Comparison of ENCODE assay signal across 9 cellular contexts in genomic region chr3:194397757-194398312, GRCh38. TPM values are rescaled to one million over a fixed set of nuclear protein-coding genes. Genes with fewer than 3 reads are reported as not detected.
A peak's percentile ranks its signal among the peaks of the same experiment; 100 is the strongest.
DNase-seq lines count a peak whose midpoint lies in the region; ATAC-seq, FAIRE-seq and TF ChIP-seq lines count a peak whose summit lies in the region.
"Had no signal": no experiment of that assay in that cellular context is flagged by ENCODE, and none has a peak within 500 bp of the region (broad histone marks: within the 10 kb centered on the region; RNA-seq: fewer than 3 reads in every experiment).

No MANE protein-coding gene starts in this region.

- DNase-seq in activated CD8-positive, alpha-beta memory T cell treated with anti-CD3 and anti-CD28 coated beads for 24 hours, result peak; percentile 72
- DNase-seq in endothelial cell of umbilical vein (ENCODE audit: low read depth, low spot score) (peak; percentile 37), sigmoid colon (no peak), hepatic stellate cell (ENCODE audit: low spot score) (no peak), T-helper 9 cell (no peak), SIG-M5 (lab: John Stamatoyannopoulos, UW) (no peak)
- DNase-seq: substantia nigra had no signal

- WGBS in sigmoid colon, 2 donors, result 30 to 80% methylated on average over 38 of the region's 38 CpGs

- H3K9me3 ChIP-seq in endothelial cell of umbilical vein (replicated peaks; ENCODE audit: control insufficient read depth, insufficient read depth, low read length), result no peaks in the 10 kb centered on the region
- H3K9me3 ChIP-seq in sigmoid colon, result no peaks in the 10 kb centered on the region

- CTCF ChIA-PET in endothelial cell of umbilical vein (lab: Charles Lee), result interaction anchor here (0.8 to 6.6 kb wide), 12 partner anchors 9 to 617 kb away, joined by 3 to 74 read pairs (median 4); partner anchors contain the start of gene LRRC15

- POLR2A ChIA-PET in endothelial cell of umbilical vein (lab: Charles Lee), result no interaction called here

- no peak for TF ChIP-seq EP300 in sigmoid colon (IDR thresholded peaks at IDR 0.05)

- H3K79me2 ChIP-seq in endothelial cell of umbilical vein (ENCODE audit: control insufficient read depth, insufficient read depth, low read length), result no peaks in the 10 kb centered on the region

- TF ChIP-seq POLR2A in endothelial cell of umbilical vein (IDR thresholded peaks at IDR 0.05; ENCODE audit: low read depth, low read length) (no peak), sigmoid colon (IDR thresholded peaks at IDR 0.05) (no peak)

- intact Hi-C loops in endothelial cell of umbilical vein (cut with micrococcal nuclease), result no loop called here
- intact Hi-C loops in sigmoid colon (cut with DNase I), result no loop called here

- H3K36me3 ChIP-seq in endothelial cell of umbilical vein (ENCODE audit: control insufficient read depth in 2 of 2, extremely low read depth in 1 of 2, insufficient read depth in 2 of 2, low read length in 2 of 2) (no peaks in the 10 kb centered on the region), sigmoid colon (no peaks in the 10 kb centered on the region)

- no peaks in the 10 kb centered on the region for H4K20me1 ChIP-seq in endothelial cell of umbilical vein (replicated peaks; ENCODE audit: control insufficient read depth, extremely low read depth, insufficient read depth, low read length)

- BruUV-seq in endothelial cell of umbilical vein (replicated peaks; lab: Mats Ljungman, UMichigan), result no TSS peak

- H2AFZ ChIP-seq in endothelial cell of umbilical vein (ENCODE audit: low read depth, low read length), result peak overlapping the region; percentile 1

- H3K27ac ChIP-seq in endothelial cell of umbilical vein (ENCODE audit: insufficient read depth, low read depth, low read length) (no peak overlapping the region), sigmoid colon (no peak overlapping the region)

- ATAC-seq in GM18511 (IDR thresholded peaks at IDR 0.05; ENCODE audit: unreplicated experiment), result peak; percentile 32
- ATAC-seq in GM19463 (IDR thresholded peaks at IDR 0.05; ENCODE audit: unreplicated experiment), result no peak

- peak overlapping the region; percentile 64 for H3K4me2 ChIP-seq in endothelial cell of umbilical vein (ENCODE audit: insufficient read depth, low read length)

- H3K4me1 ChIP-seq in endothelial cell of umbilical vein (ENCODE audit: control insufficient read depth, extremely low read depth, insufficient read depth, low read length) (peaks cover 6% of the 10 kb centered on the region), sigmoid colon (peaks cover 0 to 30% (median 23%) of the 10 kb centered on the region in 4 donors)

- H3K9me1 ChIP-seq in endothelial cell of umbilical vein (replicated peaks; ENCODE audit: control insufficient read depth, extremely low read depth, insufficient read depth, low read length), result no peaks in the 10 kb centered on the region

- FAIRE-seq in endothelial cell of umbilical vein (lab: Jason Lieb, UNC), result peak; percentile 8

- H3K27me3 ChIP-seq in endothelial cell of umbilical vein (ENCODE audit: control insufficient read depth in 2 of 2, insufficient read depth in 2 of 2, low read length in 2 of 2) (peaks cover 22 to 48% of the 10 kb centered on the region in 2 experiments), sigmoid colon (peaks cover 0 to 38% (median 19%) of the 10 kb centered on the region in 3 donors)

- TF ChIP-seq CTCF in endothelial cell of umbilical vein (IDR thresholded peaks at IDR 0.05; ENCODE audit: extremely low read depth in 1 of 2, insufficient read depth in 1 of 2, low read depth in 1 of 2, low read length in 2 of 2), result no peak
- TF ChIP-seq CTCF in sigmoid colon (IDR thresholded peaks at IDR 0.05), result no peak

- peak overlapping the region in 2 of 3 experiments; percentile 2 to 29 for H3K4me3 ChIP-seq in endothelial cell of umbilical vein (replicated peaks in 1 of 3; ENCODE audit: insufficient read depth in 1 of 3, low read depth in 1 of 3, low read length in 3 of 3)
- peak overlapping the region in 3 of 4 donors; percentile 4 to 31 (median 29) for H3K4me3 ChIP-seq in sigmoid colon

- no peak overlapping the region for H3K9ac ChIP-seq in endothelial cell of umbilical vein (replicated peaks; ENCODE audit: extremely low read depth, insufficient read depth, low read length)

- dilution Hi-C loops in endothelial cell of umbilical vein (cut with MboI; ENCODE audit: extremely low pct_ligation_motif_present, low sequenced_read_pairs), result no loop called here

TF ChIP-seq in endothelial cell of umbilical vein, 7 proteins besides CTCF, POLR2A, EP300 and RAD21:
- TF ChIP-seq JUN (IDR thresholded peaks at IDR 0.05; ENCODE audit: borderline replicate concordance, insufficient read depth, insufficient read length, low read depth), result no peak
- no peak for TF ChIP-seq POLR2AphosphoS5 (IDR thresholded peaks at IDR 0.05; ENCODE audit: insufficient read depth, low read depth, low read length)
- TF ChIP-seq EZH2 (IDR thresholded peaks at IDR 0.05; ENCODE audit: borderline replicate concordance, low read depth, low read length, severe bottlenecking), result peak; percentile 39

RNA-seq across cellular contexts. Expression of gene GP5, which starts 1.2 kb away (rescaled TPM):
- 0.11 TPM in 1 of 2 replicates, not detected in the other for total RNA-seq in endothelial cell of umbilical vein
- polyA plus RNA-seq in endothelial cell of umbilical vein, result 0.03 and 0.06 TPM in 2 replicates
- polyA plus RNA-seq in endothelial cell of umbilical vein (2011; cell fraction: cytosol; rRNA removed), result 0.01 TPM in 1 of 2 replicates, not detected in the other
- 0.05 and 0.08 TPM in 2 replicates for polyA plus RNA-seq in endothelial cell of umbilical vein (2011; cell fraction: nucleus; rRNA removed)
- polyA plus RNA-seq in endothelial cell of umbilical vein (2012), result not detected in 2 replicates
- 0.17 and 0.19 TPM in 2 replicates for polyA minus RNA-seq in endothelial cell of umbilical vein
- not detected for polyA minus RNA-seq in endothelial cell of umbilical vein (2011; cell fraction: cytosol; rRNA and poly(A)+ RNA removed)
- polyA minus RNA-seq in endothelial cell of umbilical vein (2011; cell fraction: nucleus; rRNA and poly(A)+ RNA removed), result 0.29 and 0.43 TPM in 2 replicates
- total RNA-seq in sigmoid colon, result under 1 TPM in 1 of 4 donors, not detected in 3; 0.14 TPM
- under 1 TPM in 1 of 3 donors, not detected in 2; 0.69 TPM for polyA plus RNA-seq in sigmoid colon

RNA-seq across cellular contexts. Expression of gene LRRC15, which starts 28.3 kb away (rescaled TPM):
- not detected in 2 replicates for total RNA-seq in endothelial cell of umbilical vein
- polyA plus RNA-seq in endothelial cell of umbilical vein, result not detected in 2 replicates
- not detected in 2 replicates for polyA plus RNA-seq in endothelial cell of umbilical vein (2011; cell fraction: cytosol; rRNA removed)
- polyA plus RNA-seq in endothelial cell of umbilical vein (2011; cell fraction: nucleus; rRNA removed), result not detected in 2 replicates
- polyA plus RNA-seq in endothelial cell of umbilical vein (2012), result not detected in 2 replicates
- not detected in 2 replicates for polyA minus RNA-seq in endothelial cell of umbilical vein
- not detected for polyA minus RNA-seq in endothelial cell of umbilical vein (2011; cell fraction: cytosol; rRNA and poly(A)+ RNA removed)
- not detected in 2 replicates for polyA minus RNA-seq in endothelial cell of umbilical vein (2011; cell fraction: nucleus; rRNA and poly(A)+ RNA removed)
- total RNA-seq in sigmoid colon, result under 1 TPM in 2 of 4 donors, not detected in 2; under 0.01 TPM
- polyA plus RNA-seq in sigmoid colon, result under 1 TPM; under 0.01 to 0.23 (median 0.20) TPM

RNA-seq across cellular contexts. Expression of gene CPN2, which starts 46.7 kb away (rescaled TPM):
- total RNA-seq in endothelial cell of umbilical vein (not detected in 2 replicates), sigmoid colon (not detected)
- polyA plus RNA-seq in endothelial cell of umbilical vein (not detected in 2 replicates), sigmoid colon (under 1 TPM in 1 of 3 donors, not detected in 2; 0.01 TPM)
- not detected in 2 replicates for polyA plus RNA-seq in endothelial cell of umbilical vein (2011; cell fraction: cytosol; rRNA removed)
- not detected in 2 replicates for polyA plus RNA-seq in endothelial cell of umbilical vein (2011; cell fraction: nucleus; rRNA removed)
- polyA plus RNA-seq in endothelial cell of umbilical vein (2012), result not detected in 2 replicates
- polyA minus RNA-seq in endothelial cell of umbilical vein, result not detected in 2 replicates
- polyA minus RNA-seq in endothelial cell of umbilical vein (2011; cell fraction: cytosol; rRNA and poly(A)+ RNA removed), result not detected
- polyA minus RNA-seq in endothelial cell of umbilical vein (2011; cell fraction: nucleus; rRNA and poly(A)+ RNA removed), result not detected in 2 replicates

Comparison
In these comparisons a context has a peak if more than half of its experiments do, and no peak if none do; other contexts are left out.
1. DNase-seq: peak in activated CD8-positive, alpha-beta memory T cell treated with anti-CD3 and anti-CD28 coated beads for 24 hours (single experiment) and endothelial cell of umbilical vein (single experiment); none in sigmoid colon (single experiment), hepatic stellate cell (single experiment), T-helper 9 cell (single experiment) and SIG-M5 (single experiment).